Comparison of ENCODE assay signal across 20 cellular contexts in the genomic region with DNA sequence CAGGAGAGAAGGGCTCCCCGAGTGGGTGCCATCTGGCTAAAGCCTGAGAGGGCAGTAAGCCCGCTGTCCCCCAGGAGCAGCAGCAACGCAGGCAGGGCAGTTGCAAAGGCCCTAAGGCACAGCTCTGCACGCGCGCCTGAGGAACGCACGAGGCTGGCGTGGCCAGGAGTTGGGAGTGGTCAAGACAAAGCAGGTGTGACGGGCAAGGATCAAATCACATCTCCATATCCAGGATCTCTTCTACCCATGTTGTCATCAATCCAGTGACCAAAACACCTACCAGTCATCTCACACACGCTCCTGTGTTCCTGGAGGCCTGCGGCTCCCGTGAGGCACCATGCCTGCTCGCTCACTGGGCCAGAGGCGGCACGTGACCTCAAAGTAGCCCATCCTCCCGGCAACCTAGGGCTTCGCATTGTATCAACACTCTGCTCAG. TPM values are rescaled to one million over a fixed set of nuclear protein-coding genes. Genes with fewer than 3 reads are reported as not detected.
DNase-seq lines count a peak whose midpoint lies in the region; ATAC-seq, FAIRE-seq and TF ChIP-seq lines count a peak whose summit lies in the region.
"Had no signal": no experiment of that assay in that cellular context is flagged by ENCODE, and none has a peak within 500 bp of the region (broad histone marks: within the 10 kb centered on the region; RNA-seq: fewer than 3 reads in every experiment).

No MANE protein-coding gene starts in this region.

- H3K4me1 ChIP-seq in GM23338 (ENCODE audit: insufficient read depth) (peaks cover 3% of the 10 kb centered on the region; the same call in 1 of the 2 replicates), H1 (replicated peaks in 1 of 4; ENCODE audit: control insufficient read depth in 3 of 4, insufficient read depth in 4 of 4, low read length in 3 of 4) (no peaks in the 10 kb centered on the region), neural progenitor cell (no peaks in the 10 kb centered on the region), breast epithelium (no peaks in the 10 kb centered on the region)
- H3K4me1 ChIP-seq: A549, BE2C had no signal

- no peaks in the 10 kb centered on the region for H3K9me2 ChIP-seq in GM23338 (ENCODE audit: insufficient read depth)

- H3F3A ChIP-seq in GM23338 (replicated peaks; ENCODE audit: low read depth): no peaks in the 10 kb centered on the region
- H3F3A ChIP-seq in neural progenitor cell (ENCODE audit: low read depth): no peaks in the 10 kb centered on the region

- H3K23me2 ChIP-seq in H1 (ENCODE audit: low read depth, low read length): no peaks in the 10 kb centered on the region

- H2AFZ ChIP-seq in GM23338: no peak overlapping the region
- H2AFZ ChIP-seq in H1 (ENCODE audit: low read length): no peak overlapping the region
- H2AFZ ChIP-seq in neural progenitor cell (replicated peaks): no peak overlapping the region

- H4K20me1 ChIP-seq in GM23338 (replicated peaks; ENCODE audit: insufficient read depth) (no peaks in the 10 kb centered on the region), H1 (replicated peaks in 1 of 2; ENCODE audit: control insufficient read depth in 1 of 2, insufficient read depth in 2 of 2, low read length in 2 of 2) (no peaks in the 10 kb centered on the region), neural progenitor cell (ENCODE audit: low read depth) (no peaks in the 10 kb centered on the region)

- TF ChIP-seq CTCF in GM23338 (conservative IDR thresholded peaks at IDR 0.05; ENCODE audit: low read depth in 2 of 2): no peak
- TF ChIP-seq CTCF in WTC11 (IDR thresholded peaks at IDR 0.05): no peak
- no peak for TF ChIP-seq CTCF in H1 (IDR thresholded peaks at IDR 0.05; ENCODE audit: control extremely low read depth in 1 of 3, insufficient read depth in 1 of 3, low read depth in 1 of 3, low read length in 3 of 3)
- no peak for TF ChIP-seq CTCF in neural progenitor cell (IDR thresholded peaks at IDR 0.05)
- no peak for TF ChIP-seq CTCF in breast epithelium (IDR thresholded peaks at IDR 0.05)

- H2BK5ac ChIP-seq in H1 (ENCODE audit: low read depth, low read length): no peak overlapping the region

- no peak overlapping the region for H2AK5ac ChIP-seq in H1 (ENCODE audit: low read depth, low read length)

- WGBS in H1 (ENCODE audit: extremely low coverage in 1 of 2, insufficient coverage in 1 of 2, insufficient read length in 1 of 2, insufficient replicate concordance in 2 of 2, low coverage in 1 of 2, low lambda C conversion rate in 2 of 2, missing lambda C conversion rate in 1 of 2), 2 experiments: 97% methylated on average over 18 of the region's 18 CpGs; no CpG with 5 or more reads in 1 of the 2 experiments

- H3K27me3 ChIP-seq in GM23338 (ENCODE audit: insufficient read depth): no peaks in the 10 kb centered on the region
- no peaks in the 10 kb centered on the region for H3K27me3 ChIP-seq in H1 (replicated peaks in 1 of 4; ENCODE audit: control insufficient read depth in 3 of 4, extremely low read depth in 1 of 4, insufficient read depth in 3 of 4, low read length in 3 of 4)
- no peaks in the 10 kb centered on the region for H3K27me3 ChIP-seq in neural progenitor cell
- H3K27me3 ChIP-seq in breast epithelium: no peaks in the 10 kb centered on the region
- H3K27me3 ChIP-seq: BE2C had no signal

- H4K91ac ChIP-seq in H1 (replicated peaks; ENCODE audit: insufficient read length, low read length): no peak overlapping the region

- CTCF ChIA-PET in WTC11 (lab: Charles Lee): interaction anchor here (0.6 kb wide), 1 partner anchor 672 kb away, joined by 3 read pairs; no protein-coding TSS in a partner anchor
- CTCF ChIA-PET in H1 (lab: Charles Lee; ENCODE audit: partially characterized antibody): interaction anchor here (1.4 to 3.4 kb wide), 4 partner anchors 52 to 68 kb away, joined by 3 to 21 read pairs (median 7); no protein-coding TSS in a partner anchor

- peak; percentile 5 for DNase-seq in GM23338 (ENCODE audit: low spot score)
- DNase-seq in WTC11 (ENCODE audit: low spot score): no peak
- no peak for DNase-seq in H1 (ENCODE audit: low read depth in 1 of 2, low spot score in 2 of 2)
- no peak for DNase-seq in neural progenitor cell (ENCODE audit: low spot score)
- no peak for DNase-seq in breast epithelium (ENCODE audit: low spot score in 2 of 2)
- DNase-seq in stimulated activated CD4-positive, alpha-beta T cell treated with anti-CD3 and anti-CD28 coated beads, Interleukin-4, amount 100 ng/mL, for 4 hours: no peak
- DNase-seq in erythroblast (lab: John Stamatoyannopoulos, UW): no peak
- DNase-seq: BE2C; CD4-positive, alpha-beta memory T cell; DMS153; DMS79 treated with DMSO at 0.1 percent for 48 hours; EL; GDM1; GOT3; IMR-90 had no signal

- H3K27ac Mint-ChIP-seq in GM23338 (peak overlapping the region; percentile 24; the same call in 1 of the 2 replicates), WTC11 (peak overlapping the region; percentile 94; the same call in 1 of the 2 replicates), neural progenitor cell (peak overlapping the region; percentile 80)
- H3K27ac Mint-ChIP-seq: CD4-positive, alpha-beta memory T cell had no signal

- no peak overlapping the region for H2BK120ac ChIP-seq in H1 (replicated peaks; ENCODE audit: low read depth, low read length)

- TF ChIP-seq RAD21 in H1 (IDR thresholded peaks at IDR 0.05 in 1 of 2, conservative IDR thresholded peaks at IDR 0.05 in 1 of 2; ENCODE audit: low read depth in 2 of 2, low read length in 2 of 2): no peak

- H3K14ac ChIP-seq in H1 (ENCODE audit: insufficient read length): no peak overlapping the region

- POLR2A ChIA-PET in WTC11 (lab: Charles Lee) (interaction anchor here (0.6 kb wide), 1 partner anchor 1096 kb away, joined by 3 read pairs; no protein-coding TSS in a partner anchor), H1 (lab: Charles Lee; ENCODE audit: partially characterized antibody) (no interaction called here)

- H3K4me3 Mint-ChIP-seq in GM23338 (no peak overlapping the region), WTC11 (no peak overlapping the region), neural progenitor cell (peak overlapping the region; percentile 54)
- H3K4me3 Mint-ChIP-seq: CD4-positive, alpha-beta memory T cell had no signal

- no peak overlapping the region for H3K23ac ChIP-seq in H1 (ENCODE audit: insufficient read length)

- TF ChIP-seq POLR2A in H1 (IDR thresholded peaks at IDR 0.05; ENCODE audit: control extremely low read depth in 1 of 2, low read depth in 2 of 2, low read length in 2 of 2) (no peak), breast epithelium (IDR thresholded peaks at IDR 0.05) (no peak), erythroblast (IDR thresholded peaks at IDR 0.05; ENCODE audit: low read length) (no peak)

- H3K36me3 ChIP-seq in GM23338 (ENCODE audit: insufficient read depth) (no peaks in the 10 kb centered on the region), H1 (ENCODE audit: control insufficient read depth in 2 of 4, insufficient read depth in 4 of 4, low read length in 3 of 4) (peaks cover 0 to 5% (median 0%) of the 10 kb centered on the region in 4 experiments; a peak in 1 of 8 replicates), neural progenitor cell (no peaks in the 10 kb centered on the region), breast epithelium (no peaks in the 10 kb centered on the region)
- H3K36me3 ChIP-seq: BE2C had no signal

- no peak overlapping the region for H3K56ac ChIP-seq in H1 (replicated peaks; ENCODE audit: insufficient read length, low read depth, low read length)

- no peak overlapping the region for H4K5ac ChIP-seq in H1 (ENCODE audit: insufficient read length, low read depth, low read length)

- H2BK20ac ChIP-seq in H1 (ENCODE audit: low read length): no peak overlapping the region

- no peak overlapping the region for H3K4ac ChIP-seq in H1 (replicated peaks; ENCODE audit: insufficient read length, low read depth, low read length)

- H3K9me3 Mint-ChIP-seq in GM23338: no peaks in the 10 kb centered on the region
- H3K9me3 Mint-ChIP-seq in WTC11: peaks cover 7% of the 10 kb centered on the region
- no peaks in the 10 kb centered on the region for H3K9me3 Mint-ChIP-seq in neural progenitor cell

- H3K36me3 Mint-ChIP-seq in GM23338 (ENCODE audit: low read depth): peaks cover 8% of the 10 kb centered on the region
- H3K36me3 Mint-ChIP-seq in WTC11: peaks cover 12% of the 10 kb centered on the region
- H3K36me3 Mint-ChIP-seq in neural progenitor cell: peaks cover 2% of the 10 kb centered on the region
- H3K36me3 Mint-ChIP-seq: CD4-positive, alpha-beta memory T cell had no signal

- H3K4me3 ChIP-seq in GM23338: no peak overlapping the region
- no peak overlapping the region for H3K4me3 ChIP-seq in H1 (ENCODE audit: extremely low read depth in 1 of 4, insufficient read depth in 2 of 4, low read depth in 3 of 4, low read length in 4 of 4)
- H3K4me3 ChIP-seq in neural progenitor cell: no peak overlapping the region
- no peak overlapping the region for H3K4me3 ChIP-seq in breast epithelium
- H3K4me3 ChIP-seq: A549 had no signal

- no peak overlapping the region for H3K9ac ChIP-seq in H1 (replicated peaks in 1 of 4; ENCODE audit: extremely low read depth in 1 of 4, low read depth in 3 of 4, low read length in 3 of 4)
- no peak overlapping the region for H3K9ac ChIP-seq in neural progenitor cell

- peaks cover 6% of the 10 kb centered on the region for H3K27me3 Mint-ChIP-seq in GM23338 (ENCODE audit: insufficient read depth, low read depth, poor library complexity)
- H3K27me3 Mint-ChIP-seq in WTC11 (ENCODE audit: low read depth): no peaks in the 10 kb centered on the region
- peaks cover 8% of the 10 kb centered on the region for H3K27me3 Mint-ChIP-seq in neural progenitor cell (ENCODE audit: insufficient read depth, low read depth)

- ATAC-seq in GM23338: peak; percentile 68
- peak; percentile 46; the same call in 1 of the 2 replicates for ATAC-seq in WTC11
- no peak for ATAC-seq in HG03175 (IDR thresholded peaks at IDR 0.05; ENCODE audit: unreplicated experiment)
- ATAC-seq: A549, HCT116 had no signal

- H4K8ac ChIP-seq in H1 (ENCODE audit: extremely low read depth, insufficient read depth, low read length): no peak overlapping the region

- H3K9me3 ChIP-seq in H1 (ENCODE audit: insufficient read depth in 2 of 2, low read depth in 1 of 2, low read length in 1 of 2) (no peaks in the 10 kb centered on the region), neural progenitor cell (ENCODE audit: low read depth) (no peaks in the 10 kb centered on the region), breast epithelium (no peaks in the 10 kb centered on the region)
- H3K9me3 ChIP-seq: A549, BE2C had no signal

- H3K4me2 ChIP-seq in GM23338 (no peak overlapping the region), H1 (ENCODE audit: insufficient read depth in 1 of 2, low read depth in 2 of 2, low read length in 2 of 2) (no peak overlapping the region), neural progenitor cell (no peak overlapping the region)
- H3K4me2 ChIP-seq: A549 had no signal

- H3K4me1 Mint-ChIP-seq in GM23338 (peaks cover 14% of the 10 kb centered on the region), WTC11 (peaks cover 10% of the 10 kb centered on the region), neural progenitor cell (peaks cover 6% of the 10 kb centered on the region)
- H3K4me1 Mint-ChIP-seq: CD4-positive, alpha-beta memory T cell had no signal

- H3K18ac ChIP-seq in H1 (ENCODE audit: extremely low read depth, low read length): no peak overlapping the region

- H3K79me2 ChIP-seq in GM23338 (replicated peaks; ENCODE audit: insufficient read depth) (no peaks in the 10 kb centered on the region), H1 (ENCODE audit: control insufficient read depth in 1 of 2, insufficient read depth in 2 of 2, low read length in 2 of 2) (no peaks in the 10 kb centered on the region), neural progenitor cell (ENCODE audit: low read depth) (no peaks in the 10 kb centered on the region)

- H2BK15ac ChIP-seq in H1 (ENCODE audit: low read length): no peak overlapping the region

- TF ChIP-seq EP300 in H1 (IDR thresholded peaks at IDR 0.05; ENCODE audit: borderline replicate concordance in 1 of 2, low read depth in 2 of 2, low read length in 2 of 2): no peak

- H3K27ac ChIP-seq in GM23338 (ENCODE audit: low read depth) (no peak overlapping the region), H1 (ENCODE audit: low read depth, low read length) (no peak overlapping the region), neural progenitor cell (no peak overlapping the region), breast epithelium (no peak overlapping the region)
- H3K27ac ChIP-seq: A549, C4-2B had no signal

- no peaks in the 10 kb centered on the region for H3K79me1 ChIP-seq in H1 (ENCODE audit: low read depth, low read length)

- FAIRE-seq in H1 (lab: Jason Lieb, UNC): no peak
- FAIRE-seq: A549, GM12892 had no signal

- intact Hi-C loops in breast epithelium (cut with DNase I; ENCODE audit: low total_unique reads): no loop called here

- no peak overlapping the region for H2BK12ac ChIP-seq in H1 (ENCODE audit: low read depth, low read length)

RNA-seq across cellular contexts. Expression of gene ERC2, which starts 59.5 kb away (rescaled TPM):
- 11.8 and 12.2 TPM in 2 replicates for total RNA-seq in GM23338 (2014; rRNA removed; shearing (Covaris generic))
- polyA plus RNA-seq in GM23338 (2016; fragmentation: Nextera tagmentation; extraction: Ambion mirVana) (6.0 and 13.7 TPM in 2 replicates), H1 (2011; rRNA removed) (7.9 and 16.4 TPM in 2 replicates)
- total RNA-seq in WTC11 (2021) (18.6 to 23.5 TPM (median 18.8 TPM) in 3 replicates), neural progenitor cell (ENCODE audit: low replicate concordance) (20.6 and 24.8 TPM in 2 replicates), breast epithelium (1 to 10 TPM in 2 of 3 donors, under 1 TPM in 1; 0.64 to 7.3 (median 1.3) TPM)
- total RNA-seq in H1 (2021; fragmentation: NEBNext Ultra II Directional; extraction: Animal tissue kit (Norgen Biotek cat#: 25700)): 20.9 and 22.8 TPM in 2 replicates
- 10.6 TPM for polyA plus RNA-seq in H1 (2011; cell fraction: cytosol; rRNA removed)
- 24.1 TPM for polyA plus RNA-seq in H1 (2011; cell fraction: nucleus; rRNA removed)
- 7.0 to 10.6 TPM (median 8.5 TPM) in 4 replicates for polyA plus RNA-seq in H1 (2012, experiment 1 of 2)
- polyA plus RNA-seq in H1 (2012, experiment 2 of 2): 2.0 TPM
- 5.9 TPM for polyA plus RNA-seq in H1 (2013, experiment 1 of 2)
- polyA plus RNA-seq in H1 (2013, experiment 2 of 2): 5.7 TPM
- polyA minus RNA-seq in H1 (2011; rRNA and poly(A)+ RNA removed): 131 and 152 TPM in 2 replicates
- 23.9 TPM for polyA minus RNA-seq in H1 (2011; cell fraction: cytosol; rRNA and poly(A)+ RNA removed)
- 279 TPM for polyA minus RNA-seq in H1 (2011; cell fraction: nucleus; rRNA and poly(A)+ RNA removed)
- total RNA-seq: CD4-positive, alpha-beta memory T cell had no signal
- polyA plus RNA-seq: CD4-positive, alpha-beta memory T cell had no signal

Comparison
In these comparisons a context has a peak if more than half of its experiments do, and no peak if none do; other contexts are left out.
1. H3K27ac Mint-ChIP-seq: peak in every context shown above with its lines; median percentile 94 in WTC11; 80 in neural progenitor cell; 24 in GM23338.